In the genomic region with DNA sequence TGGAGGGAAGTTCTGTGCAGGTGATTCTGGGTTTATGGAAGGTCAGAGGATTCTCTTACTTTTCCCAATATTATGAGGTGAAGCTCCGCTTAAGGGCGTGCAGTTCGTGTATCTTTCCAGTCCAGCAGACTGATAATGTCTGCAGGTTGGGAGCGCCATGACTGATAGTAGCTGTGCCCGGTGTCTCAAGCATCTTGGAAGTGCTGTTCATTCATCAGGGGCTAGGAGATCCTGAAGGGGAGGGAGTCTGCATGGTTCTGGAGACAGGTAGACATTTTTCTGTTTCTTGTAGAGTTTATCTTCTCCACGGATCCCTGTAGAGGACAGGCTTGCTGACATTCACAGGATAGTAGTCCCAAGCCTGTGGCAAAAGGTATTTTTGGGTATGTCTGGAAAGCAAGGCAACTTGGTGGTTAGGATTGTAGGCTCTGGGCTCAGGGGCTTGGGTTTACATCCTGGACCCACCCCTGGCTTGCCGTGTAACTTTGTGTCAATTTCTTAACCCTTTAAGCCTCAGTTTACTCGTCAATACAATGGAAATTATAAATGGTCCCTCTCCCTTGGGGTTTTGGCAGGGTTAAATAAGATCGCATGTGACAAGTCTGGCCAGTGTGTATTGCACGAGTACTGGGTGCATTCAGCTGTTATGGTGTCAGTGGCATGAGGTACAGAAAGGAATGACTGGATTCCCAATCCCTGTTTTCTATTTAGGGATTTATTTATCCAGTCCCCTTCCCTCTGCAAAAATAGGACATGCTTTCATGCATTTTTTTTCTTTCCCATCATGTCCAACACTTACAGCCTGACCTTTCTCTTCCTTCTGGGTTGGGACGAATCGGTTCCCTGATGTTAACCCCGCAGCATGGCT, we compare ENCODE assay signal across 16 cellular contexts. TPM values are rescaled to one million over a fixed set of nuclear protein-coding genes. Genes with fewer than 3 reads are reported as not detected.
A peak's percentile ranks its signal among the peaks of the same experiment; 100 is the strongest.
DNase-seq lines count a peak whose midpoint lies in the region; ATAC-seq, FAIRE-seq and TF ChIP-seq lines count a peak whose summit lies in the region.
"Had no signal": no experiment of that assay in that cellular context is flagged by ENCODE, and none has a peak within 500 bp of the region (broad histone marks: within the 10 kb centered on the region; RNA-seq: fewer than 3 reads in every experiment).

No MANE protein-coding gene starts in this region.

- H3K4me3 ChIP-seq in esophagus muscularis mucosa, result peak overlapping the region; percentile 15 to 87 (median 51)
- H3K4me3 ChIP-seq in suprapubic skin, result no peak overlapping the region
- no peak overlapping the region for H3K4me3 ChIP-seq in CD8-positive, alpha-beta T cell (ENCODE audit: low read depth, low read length)

- no peaks in the 10 kb centered on the region for H3K9me3 Mint-ChIP-seq in CD8-positive, alpha-beta T cell
- H3K9me3 Mint-ChIP-seq: stimulated activated naive CD8-positive, alpha-beta T cell treated with anti-CD3 and anti-CD28 coated beads, Interleukin-15, Interleukin-2, amounts not matched to agents 100 ng/mL and 50 ng/mL, for 24 hours had no signal

- H3K27me3 ChIP-seq in esophagus muscularis mucosa (no peaks in the 10 kb centered on the region), suprapubic skin (no peaks in the 10 kb centered on the region)
- H3K27me3 ChIP-seq in CD8-positive, alpha-beta T cell (ENCODE audit: insufficient read depth, low read length), result no peaks in the 10 kb centered on the region

- POLR2A ChIA-PET in CD8-positive, alpha-beta T cell (lab: Charles Lee), result no interaction called here

- no peaks in the 10 kb centered on the region for H3K36me3 Mint-ChIP-seq in CD8-positive, alpha-beta T cell

- FAIRE-seq in HTR-8/SVneo (lab: Jason Lieb, UNC), result peak; percentile 13

- DNase-seq in HTR-8/SVneo (ENCODE audit: insufficient read length, low spot score) (no peak), esophagus muscularis mucosa (ENCODE audit: extremely low spot score) (no peak), myocyte (ENCODE audit: low read depth) (peak; percentile 93), suprapubic skin (ENCODE audit: low spot score in 2 of 2) (no peak), HT-29 (ENCODE audit: low spot score) (no peak)
- DNase-seq in stimulated activated CD4-positive, alpha-beta T cell treated with anti-CD3 and anti-CD28 coated beads, Interleukin-4, amount 100 ng/mL, for 4 hours, result no peak
- no peak for DNase-seq in CD8-positive, alpha-beta T cell
- DNase-seq in stimulated activated CD4-positive, alpha-beta T cell treated with anti-CD3 and anti-CD28 coated beads, Interleukin-4, amount 100 ng/mL, for 24 hours, result no peak
- DNase-seq: activated CD4-positive, alpha-beta T cell treated with anti-CD3 and anti-CD28 coated beads, Interleukin-2, amount 10 ng/mL, durations not matched to agents 24 days and 14 days; AML-193; DMS153; effector CD4-positive, alpha-beta T cell; NCI-H2029; T-helper 2 cell had no signal

- peaks cover 55 to 87% (median 75%) of the 10 kb centered on the region in 4 donors for H3K4me1 ChIP-seq in esophagus muscularis mucosa
- H3K4me1 ChIP-seq in suprapubic skin, result peaks cover 55% of the 10 kb centered on the region
- H3K4me1 ChIP-seq in CD8-positive, alpha-beta T cell (ENCODE audit: insufficient read depth, low read length), result no peaks in the 10 kb centered on the region

- WGBS in esophagus muscularis mucosa, result 52% methylated on average over 12 of the region's 13 CpGs
- WGBS in suprapubic skin, result 52% methylated on average over 13 of the region's 13 CpGs

- CTCF ChIA-PET in CD8-positive, alpha-beta T cell (lab: Charles Lee), result interaction anchor here (1.4 kb wide), 1 partner anchor 268 kb away, joined by 3 read pairs; no protein-coding TSS in a partner anchor

- intact Hi-C loops in esophagus muscularis mucosa (cut with DNase I), result no loop called here
- intact Hi-C loops in CD8-positive, alpha-beta T cell (cut with DNase I, micrococcal nuclease), result no loop called here

- TF ChIP-seq EP300 in esophagus muscularis mucosa (IDR thresholded peaks at IDR 0.05) (no peak), suprapubic skin (IDR thresholded peaks at IDR 0.05) (no peak)

- no peaks in the 10 kb centered on the region for H3K4me1 Mint-ChIP-seq in CD8-positive, alpha-beta T cell (ENCODE audit: low read depth)

- no peaks in the 10 kb centered on the region for H3K36me3 ChIP-seq in esophagus muscularis mucosa
- H3K36me3 ChIP-seq in suprapubic skin, result peaks cover 3% of the 10 kb centered on the region
- H3K36me3 ChIP-seq in CD8-positive, alpha-beta T cell (ENCODE audit: insufficient read depth, low read length), result no peaks in the 10 kb centered on the region

- no peak for TF ChIP-seq CTCF in esophagus muscularis mucosa (IDR thresholded peaks at IDR 0.05)
- no peak for TF ChIP-seq CTCF in suprapubic skin (IDR thresholded peaks at IDR 0.05)
- no peak for TF ChIP-seq CTCF in CD8-positive, alpha-beta T cell (IDR thresholded peaks at IDR 0.05)

- no peak for TF ChIP-seq POLR2A in esophagus muscularis mucosa (IDR thresholded peaks at IDR 0.05; ENCODE audit: low read depth)
- TF ChIP-seq POLR2A in suprapubic skin (IDR thresholded peaks at IDR 0.05), result no peak

- H3K9me3 ChIP-seq in esophagus muscularis mucosa (no peaks in the 10 kb centered on the region), suprapubic skin (no peaks in the 10 kb centered on the region)
- no peaks in the 10 kb centered on the region for H3K9me3 ChIP-seq in CD8-positive, alpha-beta T cell (ENCODE audit: low read length)

- H3K27me3 Mint-ChIP-seq in CD8-positive, alpha-beta T cell (ENCODE audit: low read depth), result peaks cover 51% of the 10 kb centered on the region

- peak overlapping the region; percentile 92 to 99 (median 98) for H3K27ac ChIP-seq in esophagus muscularis mucosa (replicated peaks in 1 of 4)
- peak overlapping the region; percentile 81 for H3K27ac ChIP-seq in suprapubic skin
- no peak overlapping the region for H3K27ac ChIP-seq in CD8-positive, alpha-beta T cell (ENCODE audit: low read depth, low read length)

- no peak overlapping the region for H3K4me3 Mint-ChIP-seq in CD8-positive, alpha-beta T cell
- H3K4me3 Mint-ChIP-seq: activated CD4-positive, alpha-beta T cell treated with anti-CD3 and anti-CD28 coated beads, Interleukin-2, amount 10 ng/mL, durations not matched to agents 24 days and 14 days; stimulated activated naive CD8-positive, alpha-beta T cell treated with anti-CD3 and anti-CD28 coated beads, Interleukin-15, Interleukin-2, amounts not matched to agents 100 ng/mL and 50 ng/mL, for 24 hours had no signal

- ATAC-seq in CD8-positive, alpha-beta T cell, result no peak

- no peak overlapping the region for H3K27ac Mint-ChIP-seq in CD8-positive, alpha-beta T cell
- H3K27ac Mint-ChIP-seq: activated CD4-positive, alpha-beta T cell treated with anti-CD3 and anti-CD28 coated beads, Interleukin-2, amount 10 ng/mL, durations not matched to agents 24 days and 14 days; stimulated activated naive CD8-positive, alpha-beta T cell treated with anti-CD3 and anti-CD28 coated beads, Interleukin-15, Interleukin-2, amounts not matched to agents 100 ng/mL and 50 ng/mL, for 24 hours had no signal

RNA-seq across cellular contexts. Expression of a gene that starts 8.2 kb away (rescaled TPM):
- total RNA-seq in esophagus muscularis mucosa (100 to 1,000 TPM; 137 to 176 (median 154) TPM), myocyte (0.37 and 0.88 TPM in 2 replicates), suprapubic skin (10 to 100 TPM; 26.2 to 41.8 (median 36.5) TPM)
- polyA plus RNA-seq in myocyte (2012), result 0.25 TPM
- total RNA-seq in CD8-positive, alpha-beta T cell, result under 1 TPM; 0.42 to 0.62 TPM
- total RNA-seq in HT-29 (2014; rRNA removed; shearing (Covaris generic)), result 0.05 and 0.08 TPM in 2 replicates
- total RNA-seq: fibroblast of villous mesenchyme had no signal

Comparison
In these comparisons a context has a peak if more than half of its experiments do, and no peak if none do; other contexts are left out.
1. H3K4me3 ChIP-seq: peak in esophagus muscularis mucosa (4 of 4); none in suprapubic skin (single experiment) and CD8-positive, alpha-beta T cell (single experiment).
2. RNA of a gene that starts 8.2 kb away (total RNA-seq): 137 to 176 TPM in esophagus muscularis mucosa and 26.2 to 41.8 TPM in suprapubic skin; 0.42 to 0.62 TPM in CD8-positive, alpha-beta T cell, 0.37 to 0.88 TPM in myocyte and 0.05 to 0.08 TPM in HT-29; every median in the first group is over 10 times any median in the second.